10 cellular contexts compared by ENCODE assay signal in the genomic region with DNA sequence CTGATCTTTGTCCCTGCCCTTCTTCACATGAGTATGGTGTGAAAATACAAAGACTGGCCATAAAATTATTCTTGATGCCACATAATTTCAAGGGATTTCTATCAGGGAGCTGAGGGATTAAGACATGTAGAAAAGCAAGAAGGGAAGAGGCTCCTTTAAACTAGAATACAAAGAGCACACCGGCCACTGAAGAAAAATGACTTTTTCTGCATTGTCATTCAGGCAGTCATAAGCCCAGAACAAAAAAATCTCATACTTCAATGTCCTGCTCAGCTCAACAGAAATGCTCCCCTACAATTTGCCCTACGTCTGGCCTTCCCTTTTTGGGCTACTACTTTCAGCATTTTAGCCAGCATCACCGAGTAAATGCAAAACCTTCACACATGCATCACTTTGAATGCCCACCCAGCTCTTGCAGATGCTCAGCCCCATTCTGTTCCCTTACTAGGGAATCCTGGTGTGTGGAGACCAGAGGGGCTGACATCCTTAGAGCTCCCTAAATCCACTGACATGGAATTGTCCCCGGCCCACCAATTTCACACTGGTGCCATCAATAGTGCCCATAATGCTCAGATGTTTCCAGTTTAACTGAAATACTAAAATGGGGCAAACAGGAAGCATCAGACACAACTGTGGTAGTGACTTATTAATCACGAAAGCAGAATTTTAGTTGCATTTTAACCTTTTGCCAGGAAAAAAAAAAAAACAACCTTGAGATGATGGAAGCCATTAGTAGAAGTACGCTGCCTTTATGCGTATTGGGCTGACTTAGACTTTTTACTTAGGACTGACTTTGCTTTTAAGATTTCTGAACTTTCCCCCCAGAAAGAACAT. TPM values are rescaled to one million over a fixed set of nuclear protein-coding genes. Genes with fewer than 3 reads are reported as not detected.
DNase-seq lines count a peak whose midpoint lies in the region; ATAC-seq and TF ChIP-seq lines count a peak whose summit lies in the region.
"Had no signal": no experiment of that assay in that cellular context is flagged by ENCODE, and none has a peak within 500 bp of the region (broad histone marks: within the 10 kb centered on the region; RNA-seq: fewer than 3 reads in every experiment).

No MANE protein-coding gene starts in this region.

- no peaks in the 10 kb centered on the region for H3K27me3 ChIP-seq in left ventricle myocardium inferior (ENCODE audit: low read depth)
- H3K27me3 ChIP-seq in adipocyte (replicated peaks; ENCODE audit: control insufficient read depth, insufficient read depth, low read length): no peaks in the 10 kb centered on the region
- no peaks in the 10 kb centered on the region for H3K27me3 ChIP-seq in uterus

- H3K4me1 ChIP-seq in left ventricle myocardium inferior: peaks cover 85% of the 10 kb centered on the region
- H3K4me1 ChIP-seq in adipocyte (ENCODE audit: control insufficient read depth, insufficient read depth, low read length): peaks cover 67% of the 10 kb centered on the region
- H3K4me1 ChIP-seq in uterus: peaks cover 7 to 20% of the 10 kb centered on the region in 2 donors

- H3K36me3 Mint-ChIP-seq in mesothelial cell of epicardium: peaks cover 1% of the 10 kb centered on the region

- intact Hi-C loops in left ventricle myocardium inferior (cut with micrococcal nuclease): loop anchor here (5.0 kb wide), 1 partner anchor 37 kb away; no protein-coding TSS in a partner anchor
- intact Hi-C loops in Right ventricle myocardium inferior (cut with DNase I): loop anchor here (2.0 to 10.0 kb wide), 3 partner anchors 31 to 169 kb away; partner anchors contain the start of gene HEXIM1
- intact Hi-C loops in uterus (cut with DNase I; ENCODE audit: low total_unique reads): no loop called here

- H3K27me3 Mint-ChIP-seq in mesothelial cell of epicardium (ENCODE audit: low read depth): no peaks in the 10 kb centered on the region

- ATAC-seq in Right ventricle myocardium inferior (no peak), HG03354 (IDR thresholded peaks at IDR 0.05; ENCODE audit: poor library complexity, severe bottlenecking, unreplicated experiment) (no peak), HG02763 (IDR thresholded peaks at IDR 0.05; ENCODE audit: unreplicated experiment) (no peak)

- H3K4me3 ChIP-seq in left ventricle myocardium inferior (peak overlapping the region; percentile 90), adipocyte (ENCODE audit: low read length) (peak overlapping the region; percentile 91), uterus (no peak overlapping the region)

- peak overlapping the region; percentile 85 for H3K4me3 Mint-ChIP-seq in mesothelial cell of epicardium

- H3K9me3 Mint-ChIP-seq in mesothelial cell of epicardium: no peaks in the 10 kb centered on the region

- H3K27ac ChIP-seq in left ventricle myocardium inferior (replicated peaks) (peak overlapping the region; percentile 97), uterus (peak overlapping the region; percentile 95 to 98)

- TF ChIP-seq CTCF in left ventricle myocardium inferior (IDR thresholded peaks at IDR 0.05; ENCODE audit: borderline replicate concordance) (no peak), mesothelial cell of epicardium (IDR thresholded peaks at IDR 0.05; ENCODE audit: unreplicated experiment) (no peak), uterus (IDR thresholded peaks at IDR 0.05) (no peak)

- TF ChIP-seq POLR2A in uterus (IDR thresholded peaks at IDR 0.05): no peak

- no peaks in the 10 kb centered on the region for H3K36me3 ChIP-seq in left ventricle myocardium inferior
- H3K36me3 ChIP-seq in adipocyte (ENCODE audit: control insufficient read depth, insufficient read depth, low read length, severe bottlenecking): no peaks in the 10 kb centered on the region
- H3K36me3 ChIP-seq in uterus: no peaks in the 10 kb centered on the region

- peak overlapping the region; percentile 89 for H3K9ac ChIP-seq in adipocyte (ENCODE audit: low read length)

- H3K4me1 Mint-ChIP-seq in mesothelial cell of epicardium: peaks cover 63% of the 10 kb centered on the region

- DNase-seq in left ventricle myocardium inferior (no peak), Right ventricle myocardium inferior (ENCODE audit: missing footprints) (no peak), adipocyte (ENCODE audit: low read depth) (no peak), mesothelial cell of epicardium (ENCODE audit: low spot score in 2 of 2, unreplicated experiment in 2 of 2) (no peak), uterus (no peak)
- no peak for DNase-seq in central memory CD4-positive, alpha-beta T cell
- DNase-seq: Caco-2, NCI-H2081 treated with DMSO at 0.1 percent for 48 hours had no signal

- H3K27ac Mint-ChIP-seq in mesothelial cell of epicardium: peak overlapping the region; percentile 39

- H3K9me3 ChIP-seq in left ventricle myocardium inferior (replicated peaks) (no peaks in the 10 kb centered on the region), adipocyte (ENCODE audit: control insufficient read depth, low read length) (no peaks in the 10 kb centered on the region), uterus (no peaks in the 10 kb centered on the region)
- H3K9me3 ChIP-seq: Caco-2 had no signal

RNA-seq across cellular contexts. Expression of gene MAP3K14, which starts 2.7 kb away (rescaled TPM):
- total RNA-seq in left ventricle myocardium inferior (14.8 TPM), Right ventricle myocardium inferior (14.4 TPM), mesothelial cell of epicardium (8.9 to 9.9 TPM (median 9.8 TPM) in 3 replicates), uterus (10 to 100 TPM in 1 of 4 donors, 1 to 10 TPM in 3; 1.0 to 22.1 (median 4.9) TPM)

RNA-seq across cellular contexts. Expression of gene SPATA32, which starts 52.2 kb away (rescaled TPM):
- total RNA-seq in left ventricle myocardium inferior: not detected
- not detected for total RNA-seq in Right ventricle myocardium inferior
- total RNA-seq in mesothelial cell of epicardium: not detected in 3 replicates
- not detected for total RNA-seq in uterus
- total RNA-seq: Caco-2 had no signal

Comparison
In these comparisons a context has a peak if more than half of its experiments do, and no peak if none do; other contexts are left out.
1. H3K4me3 ChIP-seq: peak in left ventricle myocardium inferior (single experiment) and adipocyte (single experiment); none in uterus (0 of 2).